Comparison of ENCODE assay signal across 14 cellular contexts in the genomic region with DNA sequence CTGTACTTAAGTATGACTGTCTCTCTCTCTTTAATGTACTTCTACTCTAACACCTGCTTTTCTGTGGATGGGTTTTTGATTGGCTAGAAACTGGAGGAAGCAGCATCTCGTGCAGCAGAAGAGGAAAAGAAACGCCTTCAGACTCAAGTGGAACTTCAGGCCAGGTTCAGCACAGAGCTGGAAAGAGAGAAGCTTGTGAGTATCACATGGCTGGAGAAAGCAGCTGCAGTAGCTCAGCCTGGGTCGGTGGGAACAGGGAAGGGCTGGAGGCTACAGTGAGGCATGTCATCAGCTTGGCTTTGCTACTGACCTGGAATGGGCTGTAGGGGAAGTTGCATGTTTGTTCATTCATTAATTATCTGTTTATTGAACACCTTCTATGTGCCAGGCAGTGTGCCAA.
DNase-seq lines count a peak whose midpoint lies in the region; ATAC-seq and TF ChIP-seq lines count a peak whose summit lies in the region.
"Had no signal": no experiment of that assay in that cellular context is flagged by ENCODE, and none has a peak within 500 bp of the region (broad histone marks: within the 10 kb centered on the region; RNA-seq: fewer than 3 reads in every experiment).

No MANE protein-coding gene starts in this region.

- H3K9me3 ChIP-seq in body of pancreas (no peaks in the 10 kb centered on the region), upper lobe of left lung (no peaks in the 10 kb centered on the region)

- H3K4me1 ChIP-seq in body of pancreas (peaks cover 32% of the 10 kb centered on the region), upper lobe of left lung (peaks cover 3 to 20% (median 13%) of the 10 kb centered on the region in 4 donors)

- H3K27ac Mint-ChIP-seq in memory B cell = peak overlapping the region; percentile 95
- H3K27ac Mint-ChIP-seq: activated naive CD8-positive, alpha-beta T cell treated with anti-CD3 and anti-CD28 coated beads, Interleukin-2, amount 50 U/mL, for 24 hours had no signal

- H3K27me3 Mint-ChIP-seq in memory B cell = no peaks in the 10 kb centered on the region
- H3K27me3 Mint-ChIP-seq: activated naive CD8-positive, alpha-beta T cell treated with anti-CD3 and anti-CD28 coated beads, Interleukin-2, amount 50 U/mL, for 24 hours had no signal

- TF ChIP-seq POLR2A in body of pancreas (IDR thresholded peaks at IDR 0.05) (no peak), upper lobe of left lung (IDR thresholded peaks at IDR 0.05) (no peak)

- H3K4me1 Mint-ChIP-seq in memory B cell = peaks cover 46% of the 10 kb centered on the region

- H3K9me3 Mint-ChIP-seq in memory B cell = peaks cover 5% of the 10 kb centered on the region

- in situ Hi-C loops in brain microvascular endothelial cell (cut with HindIII; ENCODE audit: low pct_ligation_motif_present, low sequenced_read_pairs) = no loop called here

- H3K27me3 ChIP-seq in body of pancreas (no peaks in the 10 kb centered on the region), upper lobe of left lung (no peaks in the 10 kb centered on the region), brain microvascular endothelial cell (replicated peaks) (no peaks in the 10 kb centered on the region)

- peak; percentile 59 for ATAC-seq in Right ventricle myocardium inferior
- ATAC-seq in body of pancreas = peak; percentile 27
- peak; percentile 9 for ATAC-seq in memory B cell (ENCODE audit: low read depth)
- peak; percentile 72 to 85 for ATAC-seq in upper lobe of left lung (ENCODE audit: low FRiP score in 2 of 2)
- ATAC-seq: activated naive CD8-positive, alpha-beta T cell treated with anti-CD3 and anti-CD28 coated beads, Interleukin-2, amount 50 U/mL, for 24 hours had no signal

- TF ChIP-seq EP300 in upper lobe of left lung (IDR thresholded peaks at IDR 0.05) = peak in 1 of 4 donors; percentile 17

- H3K27ac ChIP-seq in body of pancreas (peak overlapping the region in 3 of 4 donors; percentile 27 to 58 (median 58)), upper lobe of left lung (peak overlapping the region in 3 of 4 donors; percentile 5 to 75 (median 13)), brain microvascular endothelial cell (no peak overlapping the region)

- H3K4me3 Mint-ChIP-seq in memory B cell = peak overlapping the region; percentile 25
- H3K4me3 Mint-ChIP-seq: activated naive CD8-positive, alpha-beta T cell treated with anti-CD3 and anti-CD28 coated beads, Interleukin-2, amount 50 U/mL, for 24 hours; natural killer cell had no signal

- WGBS in body of pancreas, 2 donors = 39 to 65% methylated on average over 3 of the region's 3 CpGs
- 41 to 42% methylated on average over 3 of the region's 3 CpGs for WGBS in upper lobe of left lung, 2 donors

- peaks cover 48% of the 10 kb centered on the region for H3K36me3 Mint-ChIP-seq in memory B cell

- H3K36me3 ChIP-seq in body of pancreas (replicated peaks in 1 of 2; ENCODE audit: insufficient read depth in 1 of 2, low read depth in 2 of 2) = peaks cover 0 to 3% of the 10 kb centered on the region in 2 donors
- H3K36me3 ChIP-seq in upper lobe of left lung = peaks cover 0 to 84% (median 22%) of the 10 kb centered on the region in 4 donors
- peaks cover 22% of the 10 kb centered on the region for H3K36me3 ChIP-seq in brain microvascular endothelial cell (replicated peaks)

- H3K4me3 ChIP-seq in body of pancreas = no peak overlapping the region
- no peak overlapping the region for H3K4me3 ChIP-seq in upper lobe of left lung
- H3K4me3 ChIP-seq in brain microvascular endothelial cell (ENCODE audit: low read depth, low read length) = no peak overlapping the region
- H3K4me3 ChIP-seq: skin epidermis had no signal

- no peak for DNase-seq in Right ventricle myocardium inferior (ENCODE audit: missing footprints)
- DNase-seq in cardiac septum (ENCODE audit: low spot score) = no peak
- peak in 1 of 4 donors; percentile 61 for DNase-seq in body of pancreas
- DNase-seq in memory B cell (ENCODE audit: low spot score in 2 of 2) = no peak
- DNase-seq in upper lobe of left lung = peak in 1 of 2 donors; percentile 65
- no peak for DNase-seq in SIG-M5 treated with dmso at 0.1 percent for 504 hours (lab: John Stamatoyannopoulos, UW; ENCODE audit: unreplicated experiment)
- DNase-seq in NCI-H748 (lab: John Stamatoyannopoulos, UW; ENCODE audit: unreplicated experiment) = no peak
- DNase-seq in brain microvascular endothelial cell = no peak
- DNase-seq: activated naive CD8-positive, alpha-beta T cell treated with anti-CD3 and anti-CD28 coated beads, Interleukin-2, amount 50 U/mL, for 24 hours; DND-41; natural killer cell; NCI-H526; SHP77 treated with DMSO at 0.1 percent for 48 hours had no signal

- intact Hi-C loops in Right ventricle myocardium inferior (cut with DNase I) = no loop called here
- intact Hi-C loops in cardiac septum (cut with DNase I) = no loop called here
- intact Hi-C loops in body of pancreas (cut with DNase I) = no loop called here

- TF ChIP-seq CTCF in body of pancreas (IDR thresholded peaks at IDR 0.05) (no peak), upper lobe of left lung (IDR thresholded peaks at IDR 0.05) (no peak), brain microvascular endothelial cell (IDR thresholded peaks at IDR 0.05; ENCODE audit: low read depth, low read length, missing control alignments) (no peak)

Comparison
In these comparisons a context has a peak if more than half of its experiments do, and no peak if none do; other contexts are left out.
1. ATAC-seq: peak in every context shown above with its lines; median percentile 78 in upper lobe of left lung; 59 in Right ventricle myocardium inferior; 27 in body of pancreas; 9 in memory B cell.